ENCODE assay signal across 2 cellular contexts in genomic region chr11:116366451-116366850, GRCh38.
TF ChIP-seq lines count a peak whose summit lies in the region.

No MANE protein-coding gene starts in this region.

TF ChIP-seq in HepG2, 621 proteins besides CTCF, POLR2A, EP300 and RAD21 (continued from another document):
- TF ChIP-seq CERS6 (CRISPR knock-in tag; IDR thresholded peaks at IDR 0.05) (no peak), ZBTB20 (CRISPR knock-in tag; IDR thresholded peaks at IDR 0.05; ENCODE audit: borderline replicate concordance, low read depth) (no peak), MTA3 (CRISPR knock-in tag; IDR thresholded peaks at IDR 0.05) (no peak), ZNF547 (CRISPR knock-in tag; IDR thresholded peaks at IDR 0.05) (no peak), ELK4 (CRISPR knock-in tag; IDR thresholded peaks at IDR 0.05; ENCODE audit: borderline replicate concordance) (no peak), ZNF713 (CRISPR knock-in tag; IDR thresholded peaks at IDR 0.05) (no peak), MLX (CRISPR knock-in tag; IDR thresholded peaks at IDR 0.05) (no peak), ZNF484 (CRISPR knock-in tag; IDR thresholded peaks at IDR 0.05; ENCODE audit: borderline replicate concordance, low read depth) (no peak), ZNF331 (CRISPR knock-in tag; IDR thresholded peaks at IDR 0.05) (no peak), KLF11 (CRISPR knock-in tag; IDR thresholded peaks at IDR 0.05) (no peak), ZNF784 (CRISPR knock-in tag; IDR thresholded peaks at IDR 0.05; ENCODE audit: borderline replicate concordance) (no peak), E2F5 (CRISPR knock-in tag; conservative IDR thresholded peaks at IDR 0.05) (no peak), GLI4 (CRISPR knock-in tag; IDR thresholded peaks at IDR 0.05; ENCODE audit: borderline replicate concordance) (no peak), SP140L (CRISPR knock-in tag; IDR thresholded peaks at IDR 0.05; ENCODE audit: borderline replicate concordance) (no peak), ISX (CRISPR knock-in tag; conservative IDR thresholded peaks at IDR 0.05) (no peak)

TF ChIP-seq in WTC11, 78 proteins besides CTCF, POLR2A, EP300 and RAD21 (continued from another document):
- no peak for TF ChIP-seq STAT6 (CRISPR knock-in tag; conservative IDR thresholded peaks at IDR 0.05; ENCODE audit: low read depth)
- TF ChIP-seq E2F4 (CRISPR knock-in tag; IDR thresholded peaks at IDR 0.05; ENCODE audit: borderline replicate concordance, low read depth), result no peak
- TF ChIP-seq ARID4B (CRISPR knock-in tag; IDR thresholded peaks at IDR 0.05; ENCODE audit: borderline replicate concordance), result no peak
- TF ChIP-seq FOXP4 (CRISPR knock-in tag; IDR thresholded peaks at IDR 0.05), result no peak
- TF ChIP-seq ZNF532 (CRISPR knock-in tag; IDR thresholded peaks at IDR 0.05; ENCODE audit: borderline replicate concordance), result no peak
- no peak for TF ChIP-seq USF1 (CRISPR knock-in tag; IDR thresholded peaks at IDR 0.05)
- TF ChIP-seq ERG (CRISPR knock-in tag; IDR thresholded peaks at IDR 0.05), result no peak
- TF ChIP-seq CBFB (CRISPR knock-in tag; IDR thresholded peaks at IDR 0.05; ENCODE audit: low read depth), result no peak
- no peak for TF ChIP-seq SOX15 (CRISPR knock-in tag; IDR thresholded peaks at IDR 0.05)
- TF ChIP-seq NR2C2 (CRISPR knock-in tag; IDR thresholded peaks at IDR 0.05), result no peak
